Comparison of ENCODE assay signal across 2 cellular contexts in the genomic region with DNA sequence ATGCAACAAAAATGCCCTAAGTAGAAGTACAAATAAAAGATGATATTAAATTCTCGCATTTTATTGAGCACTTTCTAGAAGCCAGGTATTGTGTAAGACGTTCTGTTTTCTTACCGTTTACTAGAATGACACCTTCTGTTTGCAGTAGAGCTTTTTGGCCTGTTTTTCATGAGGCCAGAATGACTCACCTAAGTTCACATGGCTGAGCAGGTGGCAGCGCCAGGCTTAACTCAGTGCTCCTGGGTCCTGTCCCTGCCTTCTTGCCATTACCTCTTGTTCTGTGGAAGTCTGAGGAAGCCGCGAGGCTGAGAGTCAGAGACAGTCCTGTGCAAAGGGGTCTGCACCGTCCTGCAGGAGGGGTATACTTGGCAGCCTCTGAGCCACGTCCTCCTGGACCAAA.
TF ChIP-seq lines count a peak whose summit lies in the region.

No MANE protein-coding gene starts in this region.

TF ChIP-seq in SK-N-SH treated with all-trans-retinoic acid at 6 μM for 48 hours, 23 proteins besides CTCF, POLR2A, EP300 and RAD21 (continued from another document):
- TF ChIP-seq, protein P1, sequence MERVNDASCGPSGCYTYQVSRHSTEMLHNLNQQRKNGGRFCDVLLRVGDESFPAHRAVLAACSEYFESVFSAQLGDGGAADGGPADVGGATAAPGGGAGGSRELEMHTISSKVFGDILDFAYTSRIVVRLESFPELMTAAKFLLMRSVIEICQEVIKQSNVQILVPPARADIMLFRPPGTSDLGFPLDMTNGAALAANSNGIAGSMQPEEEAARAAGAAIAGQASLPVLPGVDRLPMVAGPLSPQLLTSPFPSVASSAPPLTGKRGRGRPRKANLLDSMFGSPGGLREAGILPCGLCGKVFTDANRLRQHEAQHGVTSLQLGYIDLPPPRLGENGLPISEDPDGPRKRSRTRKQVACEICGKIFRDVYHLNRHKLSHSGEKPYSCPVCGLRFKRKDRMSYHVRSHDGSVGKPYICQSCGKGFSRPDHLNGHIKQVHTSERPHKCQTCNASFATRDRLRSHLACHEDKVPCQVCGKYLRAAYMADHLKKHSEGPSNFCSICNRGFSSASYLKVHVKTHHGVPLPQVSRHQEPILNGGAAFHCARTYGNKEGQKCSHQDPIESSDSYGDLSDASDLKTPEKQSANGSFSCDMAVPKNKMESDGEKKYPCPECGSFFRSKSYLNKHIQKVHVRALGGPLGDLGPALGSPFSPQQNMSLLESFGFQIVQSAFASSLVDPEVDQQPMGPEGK (CRISPR knock-in tag; IDR thresholded peaks at IDR 0.05; ENCODE audit: borderline replicate concordance) = no peak
- TF ChIP-seq ESRRG (CRISPR knock-in tag; IDR thresholded peaks at IDR 0.05) = no peak
- no peak for TF ChIP-seq TOX (CRISPR knock-in tag; IDR thresholded peaks at IDR 0.05; ENCODE audit: borderline replicate concordance)
- TF ChIP-seq ARNTL (CRISPR knock-in tag; IDR thresholded peaks at IDR 0.05; ENCODE audit: borderline replicate concordance, low read depth) = no peak
- no peak for TF ChIP-seq CSDC2 (CRISPR knock-in tag; IDR thresholded peaks at IDR 0.05)
- no peak for TF ChIP-seq ZFP30 (CRISPR knock-in tag; IDR thresholded peaks at IDR 0.05)
- TF ChIP-seq TSHZ2 (CRISPR knock-in tag; IDR thresholded peaks at IDR 0.05) = no peak
- no peak for TF ChIP-seq ZNF70 (CRISPR knock-in tag; IDR thresholded peaks at IDR 0.05)
TF ChIP-seq in SK-N-SH treated with all-trans-retinoic acid at 6 μM for 48 hours: peak in this region for 0.

TF ChIP-seq in SK-N-SH, 30 proteins besides CTCF, POLR2A, EP300 and RAD21 (continued from another document):
- TF ChIP-seq USF2 (IDR thresholded peaks at IDR 0.05; ENCODE audit: borderline replicate concordance, low read depth, low read length) (no peak), NRF1 (IDR thresholded peaks at IDR 0.05; ENCODE audit: low read depth, low read length) (no peak), MXI1 (IDR thresholded peaks at IDR 0.05; ENCODE audit: low read depth, low read length) (no peak), JUND (IDR thresholded peaks at IDR 0.05) (no peak), RXRA (IDR thresholded peaks at IDR 0.05; ENCODE audit: borderline replicate concordance, low read depth) (no peak), ELF1 (IDR thresholded peaks at IDR 0.05) (no peak), SIN3A (IDR thresholded peaks at IDR 0.05; ENCODE audit: borderline replicate concordance, low read depth, low read length) (no peak), ZBTB33 (IDR thresholded peaks at IDR 0.05; ENCODE audit: borderline replicate concordance, low read depth) (no peak)
